ENCODE assay signal across 8 cellular contexts in genomic region chr3:184371570-184372018, GRCh38. TPM values are rescaled to one million over a fixed set of nuclear protein-coding genes. Genes with fewer than 3 reads are reported as not detected.
DNase-seq lines count a peak whose midpoint lies in the region; ATAC-seq and TF ChIP-seq lines count a peak whose summit lies in the region.

No MANE protein-coding gene starts in this region.

- CTCF ChIA-PET in HEK293 (lab: Yijun Ruan, JAX): interaction anchor here (0.6 to 7.7 kb wide), 45 partner anchors 8 to 896 kb away, joined by 3 to 184 read pairs (median 4); partner anchors contain the start of genes FAM131A and POLR2H

- ATAC-seq in SK-N-SH treated with all-trans-retinoic acid at 6 μM for 48 hours (peak; percentile 93), heart right ventricle (peak; percentile 86 to 91 (median 87)), HG03039 (IDR thresholded peaks at IDR 0.05; ENCODE audit: unreplicated experiment) (no peak)

- TF ChIP-seq CTCF in HEK293 (tag by site-specific recombination; IDR thresholded peaks at IDR 0.05) (peak; percentile 86), heart right ventricle (IDR thresholded peaks at IDR 0.05) (peak; percentile 78 to 97 (median 94))

- H3K27me3 ChIP-seq in heart right ventricle: peaks cover 0 to 21% (median 12%) of the 10 kb centered on the region in 7 donors

- 50 to 53% methylated on average over 5 of the region's 5 CpGs for WGBS in heart right ventricle, 2 donors

- H3K36me3 ChIP-seq in HEK293 (ENCODE audit: control insufficient read depth in 2 of 2, insufficient read depth in 1 of 2, low read length in 2 of 2) (peaks cover 3 to 30% of the 10 kb centered on the region in 2 experiments; a peak in 2 of 3 replicates), heart right ventricle (peaks cover 0 to 41% (median 13%) of the 10 kb centered on the region in 9 donors)

- intact Hi-C loops in heart right ventricle (cut with DNase I): loop anchor here in 9 of 10 donors (1.0 to 10.0 kb wide), 11 partner anchors 96 to 413 kb away; no protein-coding TSS in a partner anchor

- H3K4me3 ChIP-seq in HEK293 (ENCODE audit: low read depth, low read length) (no peak overlapping the region), heart right ventricle (no peak overlapping the region)

- H3K27ac ChIP-seq in HEK293 (ENCODE audit: extremely low read depth, low read depth, low read length) (no peak overlapping the region), heart right ventricle (no peak overlapping the region)

- H3K9me3 ChIP-seq in HEK293 (ENCODE audit: control insufficient read depth, insufficient read depth, low read depth, low read length) (no peaks in the 10 kb centered on the region), heart right ventricle (no peaks in the 10 kb centered on the region)

- H3K4me1 ChIP-seq in HEK293 (ENCODE audit: control insufficient read depth, insufficient read depth, low read length): no peaks in the 10 kb centered on the region
- H3K4me1 ChIP-seq in heart right ventricle: peaks cover 6 to 33% (median 24%) of the 10 kb centered on the region in 9 donors

- peak; percentile 85 for DNase-seq in EL
- DNase-seq in NCI-H1436 (lab: John Stamatoyannopoulos, UW): peak; percentile 91
- peak; percentile 80 for DNase-seq in amniotic stem cell (lab: John Stamatoyannopoulos, UW)
- peak; percentile 73 to 74 for DNase-seq in heart right ventricle
- DNase-seq in putamen (ENCODE audit: low spot score): peak; percentile 84

- POLR2A ChIA-PET in HEK293 (lab: Yijun Ruan, JAX): interaction anchor here (0.6 to 1.9 kb wide), 9 partner anchors 9 to 190 kb away, joined by 3 to 12 read pairs (median 5); partner anchors contain the start of genes CLCN2, EPHB3, FAM131A and POLR2H

TF ChIP-seq in HEK293, 187 proteins besides CTCF, POLR2A, EP300 and RAD21 (continues in another document):
- peak; percentile 25; the same call in 1 of the 2 replicates for TF ChIP-seq ZBTB17 (tag by site-specific recombination; IDR thresholded peaks at IDR 0.05)
- peak; percentile 51; the same call in 1 of the 2 replicates for TF ChIP-seq ZNF2 (tag by site-specific recombination; IDR thresholded peaks at IDR 0.05)
- TF ChIP-seq SP2 (tag by site-specific recombination; IDR thresholded peaks at IDR 0.05): no peak
- no peak for TF ChIP-seq ZFP69B (tag by site-specific recombination; IDR thresholded peaks at IDR 0.05)
- TF ChIP-seq SCRT2 (tag by site-specific recombination; IDR thresholded peaks at IDR 0.05): no peak
- TF ChIP-seq ZNF843 (tag by site-specific recombination; IDR thresholded peaks at IDR 0.05): no peak
- TF ChIP-seq PRDM1 (tag by site-specific recombination; IDR thresholded peaks at IDR 0.05): peak; percentile 56
- peak; percentile 50; the same call in 1 of the 2 replicates for TF ChIP-seq ZNF341 (tag by site-specific recombination; IDR thresholded peaks at IDR 0.05; ENCODE audit: low read depth)
- TF ChIP-seq ZNF600 (tag by site-specific recombination; IDR thresholded peaks at IDR 0.05): 0 out of 2 replicates have a peak, but pooled peaks have one; percentile 19
- TF ChIP-seq ZNF140 (tag by site-specific recombination; IDR thresholded peaks at IDR 0.05): no peak
- TF ChIP-seq ZNF23 (tag by site-specific recombination; IDR thresholded peaks at IDR 0.05; ENCODE audit: borderline replicate concordance): no peak
- TF ChIP-seq GLIS1 (tag by site-specific recombination; IDR thresholded peaks at IDR 0.05): peak; percentile 84
- TF ChIP-seq ZNF202 (tag by site-specific recombination; IDR thresholded peaks at IDR 0.05; ENCODE audit: borderline replicate concordance): no peak
- no peak for TF ChIP-seq ZNF155 (tag by site-specific recombination; IDR thresholded peaks at IDR 0.05)
- no peak for TF ChIP-seq SALL2 (tag by site-specific recombination; IDR thresholded peaks at IDR 0.05; ENCODE audit: borderline replicate concordance)
- peak; percentile 85 for TF ChIP-seq ZNF654 (tag by site-specific recombination; IDR thresholded peaks at IDR 0.05; ENCODE audit: low read depth)
- TF ChIP-seq ZNF266 (tag by site-specific recombination; IDR thresholded peaks at IDR 0.05; ENCODE audit: low read depth): no peak
- peak; percentile 68 for TF ChIP-seq FEZF1 (tag by site-specific recombination; IDR thresholded peaks at IDR 0.05)
- no peak for TF ChIP-seq ZNF624 (tag by site-specific recombination; IDR thresholded peaks at IDR 0.05)
- TF ChIP-seq ZNF530 (tag by site-specific recombination; IDR thresholded peaks at IDR 0.05; ENCODE audit: low read depth): no peak
- no peak for TF ChIP-seq ZNF558 (tag by site-specific recombination; IDR thresholded peaks at IDR 0.05)
- no peak for TF ChIP-seq ZNF350 (tag by site-specific recombination; IDR thresholded peaks at IDR 0.05)
- peak; percentile 63; the same call in 1 of the 2 replicates for TF ChIP-seq ZSCAN30 (tag by site-specific recombination; IDR thresholded peaks at IDR 0.05)
- no peak for TF ChIP-seq OVOL3 (tag by site-specific recombination; IDR thresholded peaks at IDR 0.05)

TF ChIP-seq in SK-N-SH treated with all-trans-retinoic acid at 6 μM for 48 hours, 23 proteins besides CTCF, POLR2A, EP300 and RAD21:
- TF ChIP-seq ZFP30 (CRISPR knock-in tag; IDR thresholded peaks at IDR 0.05) (no peak), ZC3H10 (CRISPR knock-in tag; IDR thresholded peaks at IDR 0.05) (no peak), CSDC2 (CRISPR knock-in tag; IDR thresholded peaks at IDR 0.05) (no peak), ARNTL (CRISPR knock-in tag; IDR thresholded peaks at IDR 0.05; ENCODE audit: borderline replicate concordance, low read depth) (no peak), ESRRG (CRISPR knock-in tag; IDR thresholded peaks at IDR 0.05) (no peak)

RNA-seq across cellular contexts. Expression of gene THPO, which starts 6.4 kb away (rescaled TPM):
- total RNA-seq in heart right ventricle: 1 to 10 TPM in 2 of 10 donors, under 1 TPM in 5, not detected in 3; 0.16 to 1.3 (median 0.56) TPM
- polyA plus RNA-seq in heart right ventricle: 1 to 10 TPM in 1 of 2 donors, under 1 TPM in 1; 0.30 to 1.0 TPM

RNA-seq across cellular contexts. Expression of gene CHRD, which starts 8.3 kb away (rescaled TPM):
- total RNA-seq in heart right ventricle: 10 to 100 TPM in 1 of 10 donors, 1 to 10 TPM in 9; 1.4 to 10.9 (median 3.7) TPM
- polyA plus RNA-seq in heart right ventricle: 10 to 100 TPM in 1 of 2 donors, 1 to 10 TPM in 1; 7.5 to 17.3 TPM

RNA-seq across cellular contexts. Expression of gene POLR2H, which starts 10.1 kb away (rescaled TPM):
- total RNA-seq in heart right ventricle: 10 to 100 TPM; 17.4 to 31.0 (median 22.9) TPM
- polyA plus RNA-seq in heart right ventricle: 10 to 100 TPM; 55.1 to 63.7 TPM

RNA-seq across cellular contexts. Expression of gene CLCN2, which starts 10.2 kb away (rescaled TPM):
- 1 to 10 TPM; 1.3 to 3.0 (median 2.4) TPM for total RNA-seq in heart right ventricle
- polyA plus RNA-seq in heart right ventricle: 1 to 10 TPM; 1.6 to 8.4 TPM

RNA-seq across cellular contexts. Expression of gene FAM131A, which starts 34.2 kb away (rescaled TPM):
- 10 to 100 TPM; 23.0 to 36.5 (median 26.7) TPM for total RNA-seq in heart right ventricle
- 10 to 100 TPM; 21.6 to 32.5 TPM for polyA plus RNA-seq in heart right ventricle
